ENCODE assay signal across 2 cellular contexts in genomic region chr10:77602231-77602912, GRCh38.
TF ChIP-seq lines count a peak whose summit lies in the region.

No MANE protein-coding gene starts in this region.

TF ChIP-seq in IMR-90, 13 proteins besides CTCF, POLR2A, EP300 and RAD21:
- TF ChIP-seq MXI1 (IDR thresholded peaks at IDR 0.05; ENCODE audit: borderline replicate concordance, low read depth, low read length), result peak; percentile 18; the same call in 1 of the 2 replicates
- TF ChIP-seq FOS (IDR thresholded peaks at IDR 0.05; ENCODE audit: low read depth, low read length), result 0 out of 2 replicates have a peak, but pooled peaks have one; percentile 25
- no peak for TF ChIP-seq USF2 (IDR thresholded peaks at IDR 0.05; ENCODE audit: low read depth, low read length)
- no peak for TF ChIP-seq MAFK (IDR thresholded peaks at IDR 0.05; ENCODE audit: low read depth, low read length)
- no peak for TF ChIP-seq ELK1 (IDR thresholded peaks at IDR 0.05; ENCODE audit: borderline replicate concordance, low read depth, low read length)
- TF ChIP-seq NFE2L2 (IDR thresholded peaks at IDR 0.05; ENCODE audit: low read depth, low read length), result no peak
- TF ChIP-seq SMC3 (IDR thresholded peaks at IDR 0.05; ENCODE audit: low read depth, low read length), result peak; percentile 17; the same call in 1 of the 2 replicates
- TF ChIP-seq MAZ (IDR thresholded peaks at IDR 0.05; ENCODE audit: borderline replicate concordance, low read depth, low read length), result no peak
- TF ChIP-seq CHD1 (IDR thresholded peaks at IDR 0.05; ENCODE audit: low read depth, low read length), result no peak
- TF ChIP-seq RFX5 (IDR thresholded peaks at IDR 0.05; ENCODE audit: low read depth, low read length), result no peak
- peak; percentile 99 for TF ChIP-seq CEBPB (IDR thresholded peaks at IDR 0.05; ENCODE audit: low read depth, low read length)
- no peak for TF ChIP-seq RCOR1 (IDR thresholded peaks at IDR 0.05; ENCODE audit: insufficient replicate concordance, low read length)
- TF ChIP-seq BHLHE40 (IDR thresholded peaks at IDR 0.05; ENCODE audit: low read depth, low read length), result no peak

TF ChIP-seq in SK-N-SH, 30 proteins besides CTCF, POLR2A, EP300 and RAD21:
- TF ChIP-seq IRF3 (IDR thresholded peaks at IDR 0.05; ENCODE audit: low read depth, low read length) (no peak), ZBTB33 (IDR thresholded peaks at IDR 0.05; ENCODE audit: borderline replicate concordance, low read depth) (no peak), MEF2A (IDR thresholded peaks at IDR 0.05; ENCODE audit: borderline replicate concordance, low read depth) (no peak), USF2 (IDR thresholded peaks at IDR 0.05; ENCODE audit: borderline replicate concordance, low read depth, low read length) (no peak), TEAD4 (IDR thresholded peaks at IDR 0.05; ENCODE audit: borderline replicate concordance, insufficient read depth) (no peak), EZH2phosphoT487 (IDR thresholded peaks at IDR 0.05; ENCODE audit: borderline replicate concordance, low read depth) (no peak), SIN3A (IDR thresholded peaks at IDR 0.05; ENCODE audit: borderline replicate concordance, low read depth, low read length) (no peak), SMC3 (IDR thresholded peaks at IDR 0.05; ENCODE audit: low read depth, low read length) (no peak)
